9 cellular contexts compared by ENCODE assay signal in the genomic region with DNA sequence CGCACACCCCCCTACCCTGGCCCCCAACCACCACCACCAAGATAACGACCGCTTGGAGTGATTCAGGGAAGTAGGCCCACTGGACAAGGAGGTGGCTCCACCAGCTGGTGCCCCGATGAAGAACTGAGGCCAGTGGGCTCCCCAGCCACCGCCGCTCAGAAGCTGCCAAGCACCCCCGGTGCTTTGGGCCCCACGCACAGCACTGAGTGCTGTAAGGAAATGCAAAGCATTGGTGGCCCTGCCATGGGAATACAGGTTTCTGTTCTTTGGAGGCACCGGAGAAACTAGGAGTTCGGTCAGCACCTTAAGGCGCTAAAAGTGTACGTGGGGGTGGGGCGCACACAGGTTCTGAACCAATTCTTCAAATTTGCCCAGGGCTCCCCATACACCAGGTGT. TPM values are rescaled to one million over a fixed set of nuclear protein-coding genes. Genes with fewer than 3 reads are reported as not detected.
DNase-seq lines count a peak whose midpoint lies in the region; ATAC-seq and TF ChIP-seq lines count a peak whose summit lies in the region.
"Had no signal": no experiment of that assay in that cellular context is flagged by ENCODE, and none has a peak within 500 bp of the region (broad histone marks: within the 10 kb centered on the region; RNA-seq: fewer than 3 reads in every experiment).

No MANE protein-coding gene starts in this region.

- H2AFZ ChIP-seq in MM.1S (ENCODE audit: low read length) = peak overlapping the region; percentile 52; the same call in 1 of the 2 replicates

- H3K9me3 Mint-ChIP-seq in effector memory CD8-positive, alpha-beta T cell = no peaks in the 10 kb centered on the region

- CTCF ChIA-PET in A673 (lab: Charles Lee) = interaction anchor here (1.0 kb wide), 1 partner anchor 191 kb away, joined by 5 read pairs; no protein-coding TSS in a partner anchor

- H3K9me2 ChIP-seq in MM.1S (replicated peaks; ENCODE audit: insufficient read depth, low read length) = no peaks in the 10 kb centered on the region

- POLR2A ChIA-PET in A673 (lab: Charles Lee; ENCODE audit: low non-redundant PET) = no interaction called here

- H4K20me1 ChIP-seq in MM.1S (ENCODE audit: insufficient read depth, low read length) = no peaks in the 10 kb centered on the region

- peaks cover 26% of the 10 kb centered on the region for H3K4me1 ChIP-seq in A673 (ENCODE audit: insufficient read depth, low read length, poor library complexity, severe bottlenecking)
- H3K4me1 ChIP-seq in MM.1S (ENCODE audit: low read length) = 0 out of 2 replicates have a peak, but pooled peaks cover 4% of the 10 kb centered on the region
- H3K4me1 ChIP-seq in mucosa of stomach (ENCODE audit: control insufficient read depth, insufficient read depth, low read length) = peaks cover 13% of the 10 kb centered on the region

- H3K27ac ChIP-seq in A673 (ENCODE audit: low read depth, low read length, poor library complexity, severe bottlenecking) (peak overlapping the region; percentile 17), MM.1S (ENCODE audit: low read length) (no peak overlapping the region)

- H3F3A ChIP-seq in MM.1S (ENCODE audit: insufficient read depth, low read length) = 0 out of 2 replicates have a peak, but pooled peaks cover 2% of the 10 kb centered on the region

- peak overlapping the region; percentile 81 to 85 for H3K4me3 Mint-ChIP-seq in effector memory CD8-positive, alpha-beta T cell

- H3K9ac ChIP-seq in MM.1S (ENCODE audit: low read length) (no peak overlapping the region), mucosa of stomach (ENCODE audit: low read length) (peak overlapping the region; percentile 83)

- 0 out of 2 replicates have a peak, but pooled peaks have one; percentile 11 for TF ChIP-seq CTCF in A673 (conservative IDR thresholded peaks at IDR 0.05; ENCODE audit: low read depth, low read length)
- no peak for TF ChIP-seq CTCF in MM.1S (IDR thresholded peaks at IDR 0.05; ENCODE audit: low read length)

- H3K27me3 Mint-ChIP-seq in effector memory CD8-positive, alpha-beta T cell = peaks cover 0 to 35% of the 10 kb centered on the region in 2 donors

- DNase-seq in A673 (ENCODE audit: low spot score) = no peak
- DNase-seq in MM.1S = no peak
- no peak for DNase-seq in effector memory CD8-positive, alpha-beta T cell
- no peak for DNase-seq in GDM1 (lab: John Stamatoyannopoulos, UW)
- no peak for DNase-seq in activated CD4-positive, CD25-positive, alpha-beta regulatory T cell treated with anti-CD3 and anti-CD28 coated beads, Interleukin-2, amount 50 U/mL, for 72 hours
- DNase-seq in activated effector memory CD4-positive, alpha-beta T cell treated with anti-CD3 and anti-CD28 coated beads, Interleukin-2, amount 50 U/mL, for 16 hours = no peak
- no peak for DNase-seq in germinal center (ENCODE audit: low spot score)

- ATAC-seq in effector memory CD8-positive, alpha-beta T cell (replicated peaks) = no peak

- peak overlapping the region; percentile 63 for H3K4me2 ChIP-seq in MM.1S (ENCODE audit: low read depth, low read length)

- intact Hi-C loops in A673 (cut with micrococcal nuclease; ENCODE audit: unreplicated experiment) = loop anchor here (5.0 kb wide), 2 partner anchors 127 to 167 kb away; a partner anchor contains a TSS

- no peak overlapping the region for H3K27ac Mint-ChIP-seq in effector memory CD8-positive, alpha-beta T cell

- no peaks in the 10 kb centered on the region for H3K36me3 Mint-ChIP-seq in effector memory CD8-positive, alpha-beta T cell (ENCODE audit: insufficient read depth)

- peaks cover 13 to 14% of the 10 kb centered on the region in 2 donors for H3K4me1 Mint-ChIP-seq in effector memory CD8-positive, alpha-beta T cell (ENCODE audit: low read depth in 2 of 2)

- H3K4me3 ChIP-seq in A673 (ENCODE audit: low read depth, low read length, poor library complexity, severe bottlenecking) (peak overlapping the region; percentile 63), MM.1S (ENCODE audit: low read length) (peak overlapping the region; percentile 51), mucosa of stomach (ENCODE audit: low read length) (no peak overlapping the region)
- H3K4me3 ChIP-seq: GM12878 had no signal

- no peaks in the 10 kb centered on the region for H3K36me3 ChIP-seq in A673 (ENCODE audit: insufficient read depth, low read length, poor library complexity, severe bottlenecking)
- no peaks in the 10 kb centered on the region for H3K36me3 ChIP-seq in MM.1S (replicated peaks; ENCODE audit: insufficient read depth, low read length)
- H3K36me3 ChIP-seq in mucosa of stomach (ENCODE audit: control insufficient read depth, insufficient read depth, low read length) = no peaks in the 10 kb centered on the region

- H3K9me3 ChIP-seq in A673 (ENCODE audit: low read depth, low read length, poor library complexity, severe bottlenecking) (no peaks in the 10 kb centered on the region), MM.1S (replicated peaks; ENCODE audit: insufficient read depth, low read length) (no peaks in the 10 kb centered on the region), mucosa of stomach (ENCODE audit: control insufficient read depth, low read length) (no peaks in the 10 kb centered on the region)

- BruUV-seq in A673 (replicated peaks; lab: Mats Ljungman, UMichigan) = no TSS peak

- H3K79me2 ChIP-seq in MM.1S (ENCODE audit: low read length) = no peaks in the 10 kb centered on the region

- no peaks in the 10 kb centered on the region for H3K27me3 ChIP-seq in A673 (replicated peaks; ENCODE audit: insufficient read depth, low read depth, low read length, poor library complexity)
- peaks cover 11% of the 10 kb centered on the region for H3K27me3 ChIP-seq in MM.1S (replicated peaks; ENCODE audit: insufficient read depth, low read length)
- no peaks in the 10 kb centered on the region for H3K27me3 ChIP-seq in mucosa of stomach (ENCODE audit: control insufficient read depth, insufficient read depth, low read length)

RNA-seq across cellular contexts. Expression of a gene that starts 0.7 kb away (rescaled TPM):
- 9.4 and 12.1 TPM in 2 replicates for total RNA-seq in A673 (2021)
